ENCODE assay signal across 12 cellular contexts in genomic region chr4:112823141-112823540, GRCh38.
DNase-seq lines count a peak whose midpoint lies in the region; ATAC-seq and TF ChIP-seq lines count a peak whose summit lies in the region.
"Had no signal": no experiment of that assay in that cellular context is flagged by ENCODE, and none has a peak within 500 bp of the region (broad histone marks: within the 10 kb centered on the region; RNA-seq: fewer than 3 reads in every experiment).

No MANE protein-coding gene starts in this region.

- CTCF ChIA-PET in WTC11 (lab: Charles Lee), result interaction anchor here (0.7 to 1.1 kb wide), 2 partner anchors 268 to 299 kb away, joined by 3 to 4 read pairs; no protein-coding TSS in a partner anchor
- CTCF ChIA-PET in activated naive CD4-positive, alpha-beta T cell treated with anti-CD3 and anti-CD28 coated beads, Interleukin-2, amount 10 ng/mL, durations not matched to agents 7 days and 5 days (lab: Charles Lee), result no interaction called here

- ATAC-seq in WTC11, result no peak
- ATAC-seq in activated naive CD4-positive, alpha-beta T cell treated with anti-CD3 and anti-CD28 coated beads, Interleukin-2, amount 50 U/mL, for 72 hours, result no peak
- no peak for ATAC-seq in GM19455 (IDR thresholded peaks at IDR 0.05; ENCODE audit: unreplicated experiment)
- ATAC-seq: CD8-positive, alpha-beta T cell had no signal

- H3K4me3 Mint-ChIP-seq in WTC11 (no peak overlapping the region), glutamatergic neuron (ENCODE audit: unreplicated experiment) (peak overlapping the region; percentile 72), neural crest cell (peak overlapping the region; percentile 62)
- H3K4me3 Mint-ChIP-seq in activated naive CD4-positive, alpha-beta T cell treated with anti-CD3 and anti-CD28 coated beads, Interleukin-2, amount 10 ng/mL, durations not matched to agents 7 days and 5 days, result no peak overlapping the region
- H3K4me3 Mint-ChIP-seq: B cell; CD8-positive, alpha-beta T cell; H9 had no signal

- peaks cover 38% of the 10 kb centered on the region for H3K36me3 Mint-ChIP-seq in WTC11
- peaks cover 24% of the 10 kb centered on the region for H3K36me3 Mint-ChIP-seq in glutamatergic neuron (ENCODE audit: unreplicated experiment)
- H3K36me3 Mint-ChIP-seq in neural crest cell (ENCODE audit: low read depth), result no peaks in the 10 kb centered on the region
- no peaks in the 10 kb centered on the region for H3K36me3 Mint-ChIP-seq in activated naive CD4-positive, alpha-beta T cell treated with anti-CD3 and anti-CD28 coated beads, Interleukin-2, amount 50 U/mL, for 72 hours
- H3K36me3 Mint-ChIP-seq in activated naive CD4-positive, alpha-beta T cell treated with anti-CD3 and anti-CD28 coated beads, Interleukin-2, amount 10 ng/mL, durations not matched to agents 7 days and 5 days, result no peaks in the 10 kb centered on the region
- H3K36me3 Mint-ChIP-seq: CD8-positive, alpha-beta T cell had no signal

- POLR2A ChIA-PET in WTC11 (lab: Charles Lee), result interaction anchor here (0.6 kb wide), 1 partner anchor 9 kb away, joined by 7 read pairs; no protein-coding TSS in a partner anchor

- DNase-seq in WTC11 (ENCODE audit: low spot score) (no peak), glutamatergic neuron (no peak), neural crest cell (ENCODE audit: low read depth, low spot score) (no peak)
- no peak for DNase-seq in activated naive CD4-positive, alpha-beta T cell treated with anti-CD3 and anti-CD28 coated beads, Interleukin-2, amount 50 U/mL, for 72 hours (ENCODE audit: low spot score in 2 of 2)
- DNase-seq in activated naive CD4-positive, alpha-beta T cell treated with anti-CD3 and anti-CD28 coated beads, Interleukin-2, amount 10 ng/mL, durations not matched to agents 7 days and 5 days, result no peak
- DNase-seq: Calu3; CD8-positive, alpha-beta T cell; DMS79 treated with DMSO at 0.1 percent for 48 hours; GF-D8; H9 had no signal

- H3K27me3 Mint-ChIP-seq in WTC11 (ENCODE audit: low read depth) (no peaks in the 10 kb centered on the region), glutamatergic neuron (ENCODE audit: unreplicated experiment) (peaks cover 2% of the 10 kb centered on the region), neural crest cell (ENCODE audit: low read depth) (no peaks in the 10 kb centered on the region)
- peaks cover 19% of the 10 kb centered on the region for H3K27me3 Mint-ChIP-seq in activated naive CD4-positive, alpha-beta T cell treated with anti-CD3 and anti-CD28 coated beads, Interleukin-2, amount 10 ng/mL, durations not matched to agents 7 days and 5 days
- H3K27me3 Mint-ChIP-seq: B cell had no signal

- H3K27ac Mint-ChIP-seq in WTC11 (0 out of 2 replicates have a peak overlapping the region, but pooled peaks have one; percentile 19), glutamatergic neuron (ENCODE audit: unreplicated experiment) (no peak overlapping the region), neural crest cell (ENCODE audit: unreplicated experiment) (peak overlapping the region; percentile 57)
- no peak overlapping the region for H3K27ac Mint-ChIP-seq in activated naive CD4-positive, alpha-beta T cell treated with anti-CD3 and anti-CD28 coated beads, Interleukin-2, amount 50 U/mL, for 72 hours
- no peak overlapping the region for H3K27ac Mint-ChIP-seq in activated naive CD4-positive, alpha-beta T cell treated with anti-CD3 and anti-CD28 coated beads, Interleukin-2, amount 10 ng/mL, durations not matched to agents 7 days and 5 days
- H3K27ac Mint-ChIP-seq: B cell; CD8-positive, alpha-beta T cell; H9 had no signal

- peaks cover 13% of the 10 kb centered on the region for H3K4me1 Mint-ChIP-seq in WTC11
- H3K4me1 Mint-ChIP-seq in glutamatergic neuron (ENCODE audit: low read depth, unreplicated experiment), result peaks cover 16% of the 10 kb centered on the region
- H3K4me1 Mint-ChIP-seq in neural crest cell, result peaks cover 37% of the 10 kb centered on the region
- peaks cover 4% of the 10 kb centered on the region for H3K4me1 Mint-ChIP-seq in activated naive CD4-positive, alpha-beta T cell treated with anti-CD3 and anti-CD28 coated beads, Interleukin-2, amount 10 ng/mL, durations not matched to agents 7 days and 5 days

- TF ChIP-seq CTCF in WTC11 (IDR thresholded peaks at IDR 0.05) (no peak), glutamatergic neuron (IDR thresholded peaks at IDR 0.05; ENCODE audit: partially characterized antibody, unreplicated experiment) (no peak), neural crest cell (conservative IDR thresholded peaks at IDR 0.05) (no peak)

- H3K9me3 Mint-ChIP-seq in WTC11, result peaks cover 14% of the 10 kb centered on the region
- peaks cover 6% of the 10 kb centered on the region for H3K9me3 Mint-ChIP-seq in glutamatergic neuron (ENCODE audit: unreplicated experiment)
- H3K9me3 Mint-ChIP-seq in neural crest cell, result no peaks in the 10 kb centered on the region
- H3K9me3 Mint-ChIP-seq in activated naive CD4-positive, alpha-beta T cell treated with anti-CD3 and anti-CD28 coated beads, Interleukin-2, amount 50 U/mL, for 72 hours, result peaks cover 0 to 3% of the 10 kb centered on the region in 2 donors
- H3K9me3 Mint-ChIP-seq in activated naive CD4-positive, alpha-beta T cell treated with anti-CD3 and anti-CD28 coated beads, Interleukin-2, amount 10 ng/mL, durations not matched to agents 7 days and 5 days, result no peaks in the 10 kb centered on the region
- H3K9me3 Mint-ChIP-seq: CD8-positive, alpha-beta T cell had no signal

TF ChIP-seq in WTC11, 78 proteins besides CTCF, POLR2A, EP300 and RAD21 (continues in another document):
- TF ChIP-seq ZNF396 (CRISPR knock-in tag; IDR thresholded peaks at IDR 0.05; ENCODE audit: borderline replicate concordance) (no peak), E2F1 (CRISPR knock-in tag; IDR thresholded peaks at IDR 0.05) (no peak), MXD4 (CRISPR knock-in tag; IDR thresholded peaks at IDR 0.05; ENCODE audit: borderline replicate concordance) (no peak), ZNF512 (CRISPR knock-in tag; IDR thresholded peaks at IDR 0.05; ENCODE audit: borderline replicate concordance) (no peak), NR1H2 (CRISPR knock-in tag; IDR thresholded peaks at IDR 0.05) (no peak), KAT7 (CRISPR knock-in tag; IDR thresholded peaks at IDR 0.05; ENCODE audit: borderline replicate concordance) (no peak), ZNF232 (CRISPR knock-in tag; IDR thresholded peaks at IDR 0.05) (no peak), SP1 (CRISPR knock-in tag; conservative IDR thresholded peaks at IDR 0.05) (no peak), ETV6 (CRISPR knock-in tag; IDR thresholded peaks at IDR 0.05) (no peak), CBFB (CRISPR knock-in tag; IDR thresholded peaks at IDR 0.05; ENCODE audit: low read depth) (no peak), ZNF219 (CRISPR knock-in tag; IDR thresholded peaks at IDR 0.05; ENCODE audit: borderline replicate concordance) (no peak), ZNF423 (CRISPR knock-in tag; IDR thresholded peaks at IDR 0.05) (no peak), ZMAT4 (CRISPR knock-in tag; IDR thresholded peaks at IDR 0.05) (no peak), TEAD1 (CRISPR knock-in tag; IDR thresholded peaks at IDR 0.05) (no peak), HMGXB4 (CRISPR knock-in tag; IDR thresholded peaks at IDR 0.05) (no peak)
- TF ChIP-seq, protein P1, sequence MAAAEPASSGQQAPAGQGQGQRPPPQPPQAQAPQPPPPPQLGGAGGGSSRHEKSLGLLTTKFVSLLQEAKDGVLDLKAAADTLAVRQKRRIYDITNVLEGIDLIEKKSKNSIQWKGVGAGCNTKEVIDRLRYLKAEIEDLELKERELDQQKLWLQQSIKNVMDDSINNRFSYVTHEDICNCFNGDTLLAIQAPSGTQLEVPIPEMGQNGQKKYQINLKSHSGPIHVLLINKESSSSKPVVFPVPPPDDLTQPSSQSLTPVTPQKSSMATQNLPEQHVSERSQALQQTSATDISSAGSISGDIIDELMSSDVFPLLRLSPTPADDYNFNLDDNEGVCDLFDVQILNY (CRISPR knock-in tag; IDR thresholded peaks at IDR 0.05), result no peak

Comparison
In these comparisons a context has a peak if more than half of its experiments do, and no peak if none do; other contexts are left out.
1. H3K27ac Mint-ChIP-seq: peak in WTC11 (single experiment) and neural crest cell (single experiment); none in glutamatergic neuron (single experiment), activated naive CD4-positive, alpha-beta T cell treated with anti-CD3 and anti-CD28 coated beads, Interleukin-2, amount 50 U/mL, for 72 hours (0 of 2) and activated naive CD4-positive, alpha-beta T cell treated with anti-CD3 and anti-CD28 coated beads, Interleukin-2, amount 10 ng/mL, durations not matched to agents 7 days and 5 days (single experiment).
2. H3K4me3 Mint-ChIP-seq: peak in glutamatergic neuron (single experiment) and neural crest cell (single experiment); none in WTC11 (single experiment) and activated naive CD4-positive, alpha-beta T cell treated with anti-CD3 and anti-CD28 coated beads, Interleukin-2, amount 10 ng/mL, durations not matched to agents 7 days and 5 days (single experiment).